In genomic region chr14:99573000-99573330, GRCh38 we compare ENCODE assay signal across 12 cellular contexts. TPM values are rescaled to one million over a fixed set of nuclear protein-coding genes. Genes with fewer than 3 reads are reported as not detected.
DNase-seq lines count a peak whose midpoint lies in the region; ATAC-seq, FAIRE-seq and TF ChIP-seq lines count a peak whose summit lies in the region.
"Had no signal": no experiment of that assay in that cellular context is flagged by ENCODE, and none has a peak within 500 bp of the region (broad histone marks: within the 10 kb centered on the region; RNA-seq: fewer than 3 reads in every experiment).

No MANE protein-coding gene starts in this region.

- no peaks in the 10 kb centered on the region for H3K36me3 ChIP-seq in SK-N-MC (ENCODE audit: insufficient read depth, low read length)
- H3K36me3 ChIP-seq in CD4-positive, alpha-beta memory T cell (ENCODE audit: insufficient read depth, low read length), result no peaks in the 10 kb centered on the region
- H3K36me3 ChIP-seq: brain microvascular endothelial cell had no signal

- peak overlapping the region; percentile 78 to 92 for H3K27ac ChIP-seq in A549
- peak overlapping the region; percentile 65 for H3K27ac ChIP-seq in SK-N-MC
- no peak overlapping the region for H3K27ac ChIP-seq in CD4-positive, alpha-beta memory T cell (ENCODE audit: low read depth, low read length)
- no peak overlapping the region for H3K27ac ChIP-seq in CD4-positive, alpha-beta T cell (ENCODE audit: low read depth, low read length)
- H3K27ac ChIP-seq: brain microvascular endothelial cell had no signal

- H3K9ac ChIP-seq in SK-N-MC (ENCODE audit: insufficient read length), result no peak overlapping the region

- peaks cover 4% of the 10 kb centered on the region for H3K27me3 Mint-ChIP-seq in nephron (ENCODE audit: low read depth)
- no peaks in the 10 kb centered on the region for H3K27me3 Mint-ChIP-seq in CD4-positive, alpha-beta memory T cell
- H3K27me3 Mint-ChIP-seq in CD4-positive, alpha-beta T cell, result no peaks in the 10 kb centered on the region

- H3K36me3 Mint-ChIP-seq in nephron (ENCODE audit: low read depth), result no peaks in the 10 kb centered on the region
- H3K36me3 Mint-ChIP-seq in CD4-positive, alpha-beta memory T cell, result no peaks in the 10 kb centered on the region
- no peaks in the 10 kb centered on the region for H3K36me3 Mint-ChIP-seq in CD4-positive, alpha-beta T cell (ENCODE audit: low read depth)
- H3K36me3 Mint-ChIP-seq: WTC11 had no signal

- no peak for TF ChIP-seq EP300 in A549 (IDR thresholded peaks at IDR 0.05)

- intact Hi-C loops in CD4-positive, alpha-beta memory T cell (cut with micrococcal nuclease), result no loop called here
- intact Hi-C loops in CD4-positive, alpha-beta T cell (cut with DNase I, micrococcal nuclease), result no loop called here

- H3K9me3 ChIP-seq in A549 (no peaks in the 10 kb centered on the region), SK-N-MC (ENCODE audit: low read depth, low read length) (no peaks in the 10 kb centered on the region)
- H3K9me3 ChIP-seq in CD4-positive, alpha-beta memory T cell (ENCODE audit: control insufficient read depth in 1 of 2, low read length in 2 of 2), result no peaks in the 10 kb centered on the region
- no peaks in the 10 kb centered on the region for H3K9me3 ChIP-seq in CD4-positive, alpha-beta T cell (ENCODE audit: control insufficient read depth, low read length)

- no peak for TF ChIP-seq POLR2A in A549 (IDR thresholded peaks at IDR 0.05; ENCODE audit: low read length)

- peak overlapping the region; percentile 52 to 64 (median 60) for H3K4me3 Mint-ChIP-seq in nephron
- no peak overlapping the region for H3K4me3 Mint-ChIP-seq in CD4-positive, alpha-beta memory T cell
- no peak overlapping the region for H3K4me3 Mint-ChIP-seq in CD4-positive, alpha-beta T cell
- H3K4me3 Mint-ChIP-seq: WTC11 had no signal

- H3K4me1 ChIP-seq in A549, result peaks cover 100% of the 10 kb centered on the region
- H3K4me1 ChIP-seq in CD4-positive, alpha-beta memory T cell (ENCODE audit: insufficient read depth, low read length), result no peaks in the 10 kb centered on the region

- no peak for FAIRE-seq in A549 (lab: Jason Lieb, UNC)

- WGBS in A549 (ENCODE audit: missing lambda C conversion rate), result 90% methylated on average over 14 of the region's 16 CpGs

- POLR2A ChIA-PET in A549 (lab: Yijun Ruan, JAX), result interaction anchor here (4.9 kb wide), 1 partner anchor 32 kb away, joined by 25 read pairs; the partner anchor contains the start of gene CCDC85C
- POLR2A ChIA-PET in CD4-positive, alpha-beta memory T cell (lab: Charles Lee; ENCODE audit: partially characterized antibody), result no interaction called here
- POLR2A ChIA-PET in CD4-positive, alpha-beta T cell (lab: Charles Lee), result no interaction called here

- no peaks in the 10 kb centered on the region for H3K9me3 Mint-ChIP-seq in nephron
- H3K9me3 Mint-ChIP-seq in CD4-positive, alpha-beta memory T cell, result no peaks in the 10 kb centered on the region
- no peaks in the 10 kb centered on the region for H3K9me3 Mint-ChIP-seq in CD4-positive, alpha-beta T cell
- H3K9me3 Mint-ChIP-seq: WTC11 had no signal

- H3K4me1 Mint-ChIP-seq in nephron, result peaks cover 97% of the 10 kb centered on the region
- H3K4me1 Mint-ChIP-seq in CD4-positive, alpha-beta memory T cell, result peaks cover 4 to 16% (median 12%) of the 10 kb centered on the region in 4 donors
- H3K4me1 Mint-ChIP-seq in CD4-positive, alpha-beta T cell (ENCODE audit: low read depth), result no peaks in the 10 kb centered on the region

- DNase-seq in A549 (ENCODE audit: low read depth in 1 of 2, low spot score in 1 of 2), result no peak
- no peak for DNase-seq in SK-N-MC (ENCODE audit: low read depth, low spot score)
- no peak for DNase-seq in CD4-positive, alpha-beta memory T cell
- DNase-seq in CD4-positive, alpha-beta T cell, result no peak
- DNase-seq: brain microvascular endothelial cell, midbrain, NCI-H2029 treated with DMSO at 0.1 percent for 48 hours had no signal

- peak overlapping the region; percentile 94 to 99 (median 97) for H3K27ac Mint-ChIP-seq in nephron
- no peak overlapping the region for H3K27ac Mint-ChIP-seq in CD4-positive, alpha-beta memory T cell
- no peak overlapping the region for H3K27ac Mint-ChIP-seq in CD4-positive, alpha-beta T cell
- H3K27ac Mint-ChIP-seq: WTC11 had no signal

- no peak for TF ChIP-seq CTCF in A549 (IDR thresholded peaks at IDR 0.05)
- TF ChIP-seq CTCF in nephron (IDR thresholded peaks at IDR 0.05; ENCODE audit: unreplicated experiment in 3 of 3), result no peak
- no peak for TF ChIP-seq CTCF in CD4-positive, alpha-beta T cell (IDR thresholded peaks at IDR 0.05)

- CTCF ChIA-PET in A549 (lab: Yijun Ruan, JAX), result interaction anchor here (1.0 to 6.0 kb wide), 7 partner anchors 8 to 55 kb away, joined by 3 to 51 read pairs (median 12); no protein-coding TSS in a partner anchor
- CTCF ChIA-PET in CD4-positive, alpha-beta memory T cell (lab: Charles Lee; ENCODE audit: partially characterized antibody), result no interaction called here
- CTCF ChIA-PET in CD4-positive, alpha-beta T cell (lab: Charles Lee), result no interaction called here

- H3K4me2 ChIP-seq in A549, result peak overlapping the region; percentile 84

- TF ChIP-seq RAD21 in A549 (conservative IDR thresholded peaks at IDR 0.05 in 1 of 2, IDR thresholded peaks at IDR 0.05 in 1 of 2), result no peak

- ATAC-seq in A549 (no peak), GM21576 (IDR thresholded peaks at IDR 0.05; ENCODE audit: unreplicated experiment) (peak; percentile 41), HG02884 (IDR thresholded peaks at IDR 0.05; ENCODE audit: unreplicated experiment) (no peak), HG02973 (IDR thresholded peaks at IDR 0.05; ENCODE audit: unreplicated experiment) (no peak)
- no peak for ATAC-seq in CD4-positive, alpha-beta T cell (ENCODE audit: poor library complexity)
- ATAC-seq: WTC11 had no signal

- H3K4me3 ChIP-seq in A549 (no peak overlapping the region), SK-N-MC (no peak overlapping the region)
- H3K4me3 ChIP-seq in CD4-positive, alpha-beta memory T cell (ENCODE audit: low read length in 2 of 2), result no peak overlapping the region

- no peaks in the 10 kb centered on the region for H3K27me3 ChIP-seq in CD4-positive, alpha-beta memory T cell (ENCODE audit: insufficient read depth, low read length)
- H3K27me3 ChIP-seq in CD4-positive, alpha-beta T cell (ENCODE audit: control insufficient read depth, insufficient read depth, low read length), result no peaks in the 10 kb centered on the region
- H3K27me3 ChIP-seq: brain microvascular endothelial cell had no signal

TF ChIP-seq in A549, 52 proteins besides CTCF, POLR2A, EP300 and RAD21:
- TF ChIP-seq PBX3 (IDR thresholded peaks at IDR 0.05), result no peak
- no peak for TF ChIP-seq CHD4 (IDR thresholded peaks at IDR 0.05; ENCODE audit: borderline replicate concordance)

RNA-seq across cellular contexts. Expression of gene CCDC85C, which starts 31.0 kb away (rescaled TPM):
- polyA plus RNA-seq in A549 (2011; rRNA removed) (10.5 and 11.4 TPM in 2 replicates), A549 (2017; fragmentation: RNase III; extraction: RNeasy Plus Mini Kit Qiagen cat#74134 plus additional on column Dnase treatment) (29.0 to 38.0 TPM (median 31.4 TPM) in 3 replicates)
- 21.9 and 32.2 TPM in 2 replicates for polyA plus RNA-seq in A549 (2012; cell fraction: cytosol; rRNA removed)
- polyA plus RNA-seq in A549 (2012; cell fraction: nucleus; rRNA removed), result 39.4 and 46.8 TPM in 2 replicates
- 15.0 and 21.7 TPM in 2 replicates for polyA minus RNA-seq in A549 (2011; rRNA and poly(A)+ RNA removed)
- 10 to 100 TPM; 14.1 to 14.4 TPM for total RNA-seq in CD4-positive, alpha-beta memory T cell
- 1 to 10 TPM in 1 of 2 donors, under 1 TPM in 1; 0.36 to 1.8 TPM for polyA plus RNA-seq in CD4-positive, alpha-beta memory T cell
- total RNA-seq in CD4-positive, alpha-beta T cell, result 1 to 10 TPM; 5.8 to 7.5 TPM

Comparison
In these comparisons a context has a peak if more than half of its experiments do, and no peak if none do; other contexts are left out.
1. H3K27ac ChIP-seq: peak in A549 (2 of 2) and SK-N-MC (single experiment); none in CD4-positive, alpha-beta memory T cell (single experiment) and CD4-positive, alpha-beta T cell (single experiment).
2. H3K27ac Mint-ChIP-seq: peak in nephron (3 of 3); none in CD4-positive, alpha-beta memory T cell (0 of 7) and CD4-positive, alpha-beta T cell (single experiment).
3. H3K4me3 Mint-ChIP-seq: peak in nephron (3 of 3); none in CD4-positive, alpha-beta memory T cell (0 of 8) and CD4-positive, alpha-beta T cell (single experiment).